In the genomic region with DNA sequence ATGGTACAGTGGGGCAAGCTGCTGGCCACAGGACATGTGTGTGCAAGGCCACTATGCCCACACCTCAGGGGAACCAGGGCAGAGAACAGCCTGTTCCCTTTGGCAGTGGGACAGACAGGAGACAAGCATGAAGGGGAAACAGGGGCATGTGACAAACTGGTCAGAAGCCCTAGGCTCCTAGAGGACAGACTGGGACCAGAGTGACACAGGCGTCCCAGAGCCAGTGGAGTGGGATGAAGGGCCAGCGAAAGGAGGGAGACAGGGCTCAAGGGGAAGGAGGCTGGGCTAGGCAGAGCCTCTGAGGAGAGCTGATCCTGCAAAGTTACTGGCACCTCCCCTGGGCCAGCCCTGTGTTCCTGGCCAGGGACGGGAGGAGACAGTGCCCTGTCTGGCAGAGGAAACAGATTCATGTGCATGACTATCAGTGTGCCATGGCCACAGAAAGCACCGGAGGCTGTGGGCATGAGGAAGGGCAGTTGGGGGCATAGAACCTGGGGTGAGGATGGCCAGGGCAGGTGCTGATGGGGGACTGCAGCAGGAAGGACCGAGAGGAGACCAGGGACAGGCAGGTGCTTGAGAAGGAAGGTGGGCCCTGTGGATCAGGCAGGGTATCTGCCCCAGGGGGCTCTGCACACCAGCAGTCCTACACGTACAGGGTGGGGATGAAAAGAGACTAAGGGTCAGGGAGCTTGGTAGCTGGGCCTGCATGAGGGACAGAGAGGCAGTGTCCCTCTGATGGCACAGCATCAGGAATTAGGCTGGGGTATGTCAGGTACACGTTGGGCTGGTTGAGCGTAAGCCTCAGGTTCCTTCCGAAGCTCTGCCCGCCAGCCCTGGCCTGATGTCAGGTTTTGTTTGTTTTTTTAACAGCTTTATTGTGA, we compare ENCODE assay signal across 11 cellular contexts. TPM values are rescaled to one million over a fixed set of nuclear protein-coding genes. Genes with fewer than 3 reads are reported as not detected.
DNase-seq lines count a peak whose midpoint lies in the region; ATAC-seq and TF ChIP-seq lines count a peak whose summit lies in the region.
"Had no signal": no experiment of that assay in that cellular context is flagged by ENCODE, and none has a peak within 500 bp of the region (broad histone marks: within the 10 kb centered on the region; RNA-seq: fewer than 3 reads in every experiment).

No MANE protein-coding gene starts in this region.

- no peak overlapping the region for H3K4me3 Mint-ChIP-seq in activated CD4-positive, alpha-beta memory T cell treated with anti-CD3 and anti-CD28 coated beads, Interleukin-2, amount 10 ng/mL, durations not matched to agents 7 days and 5 days
- H3K4me3 Mint-ChIP-seq in activated CD4-positive, alpha-beta memory T cell treated with anti-CD3 and anti-CD28 coated beads for 36 hours, result no peak overlapping the region
- no peak overlapping the region for H3K4me3 Mint-ChIP-seq in activated B cell treated with CpG ODN at 0.5 μM for 24 hours
- no peak overlapping the region for H3K4me3 Mint-ChIP-seq in CD4-positive, alpha-beta T cell

- no peaks in the 10 kb centered on the region for H3K9me3 Mint-ChIP-seq in activated CD4-positive, alpha-beta memory T cell treated with anti-CD3 and anti-CD28 coated beads, Interleukin-2, amount 10 ng/mL, durations not matched to agents 7 days and 5 days
- no peaks in the 10 kb centered on the region for H3K9me3 Mint-ChIP-seq in activated CD4-positive, alpha-beta memory T cell treated with anti-CD3 and anti-CD28 coated beads for 36 hours
- H3K9me3 Mint-ChIP-seq in activated B cell treated with CpG ODN at 0.5 μM for 24 hours, result no peaks in the 10 kb centered on the region
- no peaks in the 10 kb centered on the region for H3K9me3 Mint-ChIP-seq in CD4-positive, alpha-beta T cell

- H3K27me3 ChIP-seq in gastrocnemius medialis, result no peaks in the 10 kb centered on the region
- H3K27me3 ChIP-seq in CD4-positive, alpha-beta T cell (ENCODE audit: control insufficient read depth, insufficient read depth, low read length), result no peaks in the 10 kb centered on the region

- TF ChIP-seq POLR2A in gastrocnemius medialis (IDR thresholded peaks at IDR 0.05), result peak; percentile 86 to 91

- intact Hi-C loops in activated CD4-positive, alpha-beta memory T cell treated with anti-CD3 and anti-CD28 coated beads for 36 hours (cut with micrococcal nuclease), result no loop called here
- intact Hi-C loops in activated B cell treated with CpG ODN at 0.5 μM for 24 hours (cut with micrococcal nuclease) (no loop called here), left ventricle myocardium superior (cut with micrococcal nuclease) (no loop called here), gastrocnemius medialis (cut with DNase I; ENCODE audit: low total_unique reads) (loop anchor here (2.0 kb wide), 1 partner anchor 86 kb away; no protein-coding TSS in a partner anchor)
- intact Hi-C loops in CD4-positive, alpha-beta T cell (cut with DNase I, micrococcal nuclease), result no loop called here

- peaks cover 38 to 50% of the 10 kb centered on the region in 2 donors for H3K4me1 ChIP-seq in gastrocnemius medialis

- TF ChIP-seq CTCF in activated B cell treated with CpG ODN at 0.5 μM for 24 hours (IDR thresholded peaks at IDR 0.05) (no peak), gastrocnemius medialis (IDR thresholded peaks at IDR 0.05 in 4 of 5, conservative IDR thresholded peaks at IDR 0.05 in 1 of 5) (peak in 1 of 5 experiments; percentile 21), GM10266 (IDR thresholded peaks at IDR 0.05; ENCODE audit: control insufficient read depth, insufficient read depth, low read depth, missing control alignments) (no peak)
- no peak for TF ChIP-seq CTCF in CD4-positive, alpha-beta T cell (IDR thresholded peaks at IDR 0.05)

- H3K27me3 Mint-ChIP-seq in activated CD4-positive, alpha-beta memory T cell treated with anti-CD3 and anti-CD28 coated beads, Interleukin-2, amount 10 ng/mL, durations not matched to agents 7 days and 5 days, result no peaks in the 10 kb centered on the region
- no peaks in the 10 kb centered on the region for H3K27me3 Mint-ChIP-seq in activated CD4-positive, alpha-beta memory T cell treated with anti-CD3 and anti-CD28 coated beads for 36 hours
- no peaks in the 10 kb centered on the region for H3K27me3 Mint-ChIP-seq in activated B cell treated with CpG ODN at 0.5 μM for 24 hours
- H3K27me3 Mint-ChIP-seq in CD4-positive, alpha-beta T cell, result no peaks in the 10 kb centered on the region

- no peak overlapping the region for H3K4me3 ChIP-seq in gastrocnemius medialis

- H3K36me3 ChIP-seq in gastrocnemius medialis, result peaks cover 0 to 34% of the 10 kb centered on the region in 2 donors

- H3K27ac ChIP-seq in gastrocnemius medialis, result peak overlapping the region; percentile 93 to 98 (median 97)
- H3K27ac ChIP-seq in CD4-positive, alpha-beta T cell (ENCODE audit: low read depth, low read length), result no peak overlapping the region

- CTCF ChIA-PET in activated CD4-positive, alpha-beta memory T cell treated with anti-CD3 and anti-CD28 coated beads, Interleukin-2, amount 10 ng/mL, durations not matched to agents 7 days and 5 days (lab: Charles Lee), result interaction anchor here (1.9 kb wide), 1 partner anchor 22 kb away, joined by 7 read pairs; no protein-coding TSS in a partner anchor
- CTCF ChIA-PET in activated CD4-positive, alpha-beta memory T cell treated with anti-CD3 and anti-CD28 coated beads for 36 hours (lab: Charles Lee), result interaction anchor here (1.2 kb wide), 1 partner anchor 20 kb away, joined by 5 read pairs; no protein-coding TSS in a partner anchor
- CTCF ChIA-PET in activated B cell treated with CpG ODN at 0.5 μM for 24 hours (lab: Charles Lee), result no interaction called here
- CTCF ChIA-PET in CD4-positive, alpha-beta T cell (lab: Charles Lee), result interaction anchor here (1.5 kb wide), 1 partner anchor 21 kb away, joined by 4 read pairs; no protein-coding TSS in a partner anchor

- H3K9me3 ChIP-seq in gastrocnemius medialis, result no peaks in the 10 kb centered on the region
- no peaks in the 10 kb centered on the region for H3K9me3 ChIP-seq in CD4-positive, alpha-beta T cell (ENCODE audit: control insufficient read depth, low read length)

- H3K27ac Mint-ChIP-seq in activated CD4-positive, alpha-beta memory T cell treated with anti-CD3 and anti-CD28 coated beads, Interleukin-2, amount 10 ng/mL, durations not matched to agents 7 days and 5 days, result peak overlapping the region; percentile 38
- H3K27ac Mint-ChIP-seq in activated CD4-positive, alpha-beta memory T cell treated with anti-CD3 and anti-CD28 coated beads for 36 hours, result no peak overlapping the region
- peak overlapping the region; percentile 53 for H3K27ac Mint-ChIP-seq in activated B cell treated with CpG ODN at 0.5 μM for 24 hours
- no peak overlapping the region for H3K27ac Mint-ChIP-seq in CD4-positive, alpha-beta T cell

- H3K4me1 Mint-ChIP-seq in activated CD4-positive, alpha-beta memory T cell treated with anti-CD3 and anti-CD28 coated beads, Interleukin-2, amount 10 ng/mL, durations not matched to agents 7 days and 5 days, result peaks cover 15% of the 10 kb centered on the region
- H3K4me1 Mint-ChIP-seq in activated CD4-positive, alpha-beta memory T cell treated with anti-CD3 and anti-CD28 coated beads for 36 hours (ENCODE audit: low read depth), result no peaks in the 10 kb centered on the region
- H3K4me1 Mint-ChIP-seq in activated B cell treated with CpG ODN at 0.5 μM for 24 hours, result peaks cover 33% of the 10 kb centered on the region
- no peaks in the 10 kb centered on the region for H3K4me1 Mint-ChIP-seq in CD4-positive, alpha-beta T cell (ENCODE audit: low read depth)

- in situ Hi-C loops in gastrocnemius medialis (cut with MboI; ENCODE audit: low sequenced_read_pairs in 4 of 4), result no loop called here

- POLR2A ChIA-PET in activated CD4-positive, alpha-beta memory T cell treated with anti-CD3 and anti-CD28 coated beads, Interleukin-2, amount 10 ng/mL, durations not matched to agents 7 days and 5 days (lab: Charles Lee), result interaction anchor here (0.9 kb wide), 1 partner anchor 10 kb away, joined by 3 read pairs; the partner anchor contains the start of gene DERL3
- POLR2A ChIA-PET in activated CD4-positive, alpha-beta memory T cell treated with anti-CD3 and anti-CD28 coated beads for 36 hours (lab: Charles Lee), result no interaction called here
- POLR2A ChIA-PET in activated B cell treated with CpG ODN at 0.5 μM for 24 hours (lab: Charles Lee), result interaction anchor here (0.6 to 1.3 kb wide), 2 partner anchors 30 to 67 kb away, joined by 4 to 6 read pairs; no protein-coding TSS in a partner anchor
- POLR2A ChIA-PET in CD4-positive, alpha-beta T cell (lab: Charles Lee), result no interaction called here

- DNase-seq in activated CD4-positive, alpha-beta memory T cell treated with anti-CD3 and anti-CD28 coated beads, Interleukin-2, amount 10 ng/mL, durations not matched to agents 7 days and 5 days, result no peak
- DNase-seq in activated CD4-positive, alpha-beta memory T cell treated with anti-CD3 and anti-CD28 coated beads for 36 hours, result no peak
- DNase-seq in activated B cell treated with CpG ODN at 0.5 μM for 24 hours (no peak), left ventricle myocardium superior (peak; percentile 74), gastrocnemius medialis (peak; percentile 92 to 98), NCI-H187 (lab: John Stamatoyannopoulos, UW) (no peak), GM10266 (ENCODE audit: extremely low spot score) (no peak)
- DNase-seq in CD4-positive, alpha-beta T cell, result no peak
- DNase-seq: DMS53, PC-3, T1000 had no signal

- ATAC-seq in activated B cell treated with CpG ODN at 0.5 μM for 24 hours (ENCODE audit: low read depth) (no peak), left ventricle myocardium superior (peak; percentile 83), gastrocnemius medialis (peak; percentile 92 to 93)
- no peak for ATAC-seq in CD4-positive, alpha-beta T cell (ENCODE audit: poor library complexity)
- ATAC-seq: PC-3 had no signal

- peaks cover 37% of the 10 kb centered on the region for H3K36me3 Mint-ChIP-seq in activated CD4-positive, alpha-beta memory T cell treated with anti-CD3 and anti-CD28 coated beads, Interleukin-2, amount 10 ng/mL, durations not matched to agents 7 days and 5 days (ENCODE audit: low read depth)
- peaks cover 20% of the 10 kb centered on the region for H3K36me3 Mint-ChIP-seq in activated CD4-positive, alpha-beta memory T cell treated with anti-CD3 and anti-CD28 coated beads for 36 hours
- peaks cover 81% of the 10 kb centered on the region for H3K36me3 Mint-ChIP-seq in activated B cell treated with CpG ODN at 0.5 μM for 24 hours (ENCODE audit: low read depth)
- H3K36me3 Mint-ChIP-seq in CD4-positive, alpha-beta T cell (ENCODE audit: low read depth), result peaks cover 54% of the 10 kb centered on the region

RNA-seq across cellular contexts. Expression of gene DERL3, which starts 9.8 kb away (rescaled TPM):
- total RNA-seq in activated CD4-positive, alpha-beta memory T cell treated with anti-CD3 and anti-CD28 coated beads, Interleukin-2, amount 10 ng/mL, durations not matched to agents 7 days and 5 days, result 1 to 10 TPM; 7.8 to 8.3 TPM
- total RNA-seq in activated CD4-positive, alpha-beta memory T cell treated with anti-CD3 and anti-CD28 coated beads for 36 hours, result 1 to 10 TPM; 8.1 to 9.7 TPM
- 15.4 and 18.3 TPM in 2 replicates for total RNA-seq in activated B cell treated with CpG ODN at 0.5 μM for 24 hours
- 2.1 TPM for total RNA-seq in left ventricle myocardium superior
- total RNA-seq in gastrocnemius medialis, result 1 to 10 TPM in 3 of 4 donors, under 1 TPM in 1; 0.72 to 1.5 (median 1.3) TPM
- under 1 TPM; 0.66 to 0.98 TPM for total RNA-seq in CD4-positive, alpha-beta T cell
- total RNA-seq: PC-3 had no signal

RNA-seq across cellular contexts. Expression of gene SLC2A11, which starts 28.6 kb away (rescaled TPM):
- 1 to 10 TPM; 6.5 TPM for total RNA-seq in activated CD4-positive, alpha-beta memory T cell treated with anti-CD3 and anti-CD28 coated beads, Interleukin-2, amount 10 ng/mL, durations not matched to agents 7 days and 5 days
- 1 to 10 TPM; 6.8 to 8.9 TPM for total RNA-seq in activated CD4-positive, alpha-beta memory T cell treated with anti-CD3 and anti-CD28 coated beads for 36 hours
- total RNA-seq in activated B cell treated with CpG ODN at 0.5 μM for 24 hours (24.0 and 30.2 TPM in 2 replicates), left ventricle myocardium superior (25.3 TPM), gastrocnemius medialis (10 to 100 TPM in 1 of 4 donors, 1 to 10 TPM in 3; 2.4 to 19.0 (median 6.2) TPM)
- total RNA-seq in CD4-positive, alpha-beta T cell, result 10 to 100 TPM in 1 of 2 experiments, 1 to 10 TPM in 1; 9.9 to 11.5 TPM

RNA-seq across cellular contexts. Expression of gene SMARCB1, which starts 42.3 kb away (rescaled TPM):
- total RNA-seq in activated CD4-positive, alpha-beta memory T cell treated with anti-CD3 and anti-CD28 coated beads, Interleukin-2, amount 10 ng/mL, durations not matched to agents 7 days and 5 days, result 10 to 100 TPM; 65.6 to 66.9 TPM
- 10 to 100 TPM; 71.3 to 72.5 TPM for total RNA-seq in activated CD4-positive, alpha-beta memory T cell treated with anti-CD3 and anti-CD28 coated beads for 36 hours
- 156 and 161 TPM in 2 replicates for total RNA-seq in activated B cell treated with CpG ODN at 0.5 μM for 24 hours
- 48.5 TPM for total RNA-seq in left ventricle myocardium superior
- total RNA-seq in gastrocnemius medialis, result 10 to 100 TPM; 37.8 to 65.6 (median 55.2) TPM
- total RNA-seq in CD4-positive, alpha-beta T cell, result 10 to 100 TPM; 40.3 to 41.7 TPM

RNA-seq across cellular contexts. Expression of gene MMP11, which starts 56.4 kb away (rescaled TPM):
- total RNA-seq in activated CD4-positive, alpha-beta memory T cell treated with anti-CD3 and anti-CD28 coated beads, Interleukin-2, amount 10 ng/mL, durations not matched to agents 7 days and 5 days, result under 1 TPM; 0.20 to 0.28 TPM
- 1 to 10 TPM in 1 of 2 experiments, under 1 TPM in 1; 0.70 to 1.0 TPM for total RNA-seq in activated CD4-positive, alpha-beta memory T cell treated with anti-CD3 and anti-CD28 coated beads for 36 hours
- total RNA-seq in activated B cell treated with CpG ODN at 0.5 μM for 24 hours (3.6 TPM in 2 replicates), left ventricle myocardium superior (32.3 TPM), gastrocnemius medialis (1 to 10 TPM in 2 of 4 donors, under 1 TPM in 1, not detected in 1; 0.91 to 3.6 (median 1.4) TPM)
- total RNA-seq in CD4-positive, alpha-beta T cell, result 1 to 10 TPM; 2.3 to 2.4 TPM

Comparison
In these comparisons a context has a peak if more than half of its experiments do, and no peak if none do; other contexts are left out.
1. H3K27ac Mint-ChIP-seq: peak in activated CD4-positive, alpha-beta memory T cell treated with anti-CD3 and anti-CD28 coated beads, Interleukin-2, amount 10 ng/mL, durations not matched to agents 7 days and 5 days (single experiment) and activated B cell treated with CpG ODN at 0.5 μM for 24 hours (single experiment); none in activated CD4-positive, alpha-beta memory T cell treated with anti-CD3 and anti-CD28 coated beads for 36 hours (single experiment) and CD4-positive, alpha-beta T cell (single experiment).
2. POLR2A ChIA-PET loops: an anchor here in activated CD4-positive, alpha-beta memory T cell treated with anti-CD3 and anti-CD28 coated beads, Interleukin-2, amount 10 ng/mL, durations not matched to agents 7 days and 5 days (0.9 kb wide) and activated B cell treated with CpG ODN at 0.5 μM for 24 hours (0.6 to 1.3 kb wide); none called in activated CD4-positive, alpha-beta memory T cell treated with anti-CD3 and anti-CD28 coated beads for 36 hours and CD4-positive, alpha-beta T cell.
3. DNase-seq: peak in left ventricle myocardium superior (single experiment) and gastrocnemius medialis (2 of 2); none in activated CD4-positive, alpha-beta memory T cell treated with anti-CD3 and anti-CD28 coated beads, Interleukin-2, amount 10 ng/mL, durations not matched to agents 7 days and 5 days (single experiment), activated CD4-positive, alpha-beta memory T cell treated with anti-CD3 and anti-CD28 coated beads for 36 hours (single experiment), activated B cell treated with CpG ODN at 0.5 μM for 24 hours (single experiment), NCI-H187 (0 of 2), GM10266 (single experiment) and CD4-positive, alpha-beta T cell (0 of 10).
4. ATAC-seq: peak in left ventricle myocardium superior (single experiment) and gastrocnemius medialis (2 of 2); none in activated B cell treated with CpG ODN at 0.5 μM for 24 hours (single experiment) and CD4-positive, alpha-beta T cell (single experiment).